22 cellular contexts compared by ENCODE assay signal in genomic region chr4:186729856-186730255, GRCh38. TPM values are rescaled to one million over a fixed set of nuclear protein-coding genes. Genes with fewer than 3 reads are reported as not detected.
DNase-seq lines count a peak whose midpoint lies in the region; ATAC-seq, FAIRE-seq and TF ChIP-seq lines count a peak whose summit lies in the region.
"Had no signal": no experiment of that assay in that cellular context is flagged by ENCODE, and none has a peak within 500 bp of the region (broad histone marks: within the 10 kb centered on the region; RNA-seq: fewer than 3 reads in every experiment).

No MANE protein-coding gene starts in this region.

- TF ChIP-seq POLR2A in A549 (IDR thresholded peaks at IDR 0.05; ENCODE audit: low read length), result no peak

- ATAC-seq in A549 (no peak), PC-3 (no peak), RWPE2 (ENCODE audit: low read depth) (no peak)

- peaks cover 42% of the 10 kb centered on the region for H3K27me3 Mint-ChIP-seq in endodermal cell (ENCODE audit: insufficient read depth)

- no peaks in the 10 kb centered on the region for H3K36me3 ChIP-seq in PC-3 (ENCODE audit: low read depth, low read length)
- 0 out of 2 replicates have a peak, but pooled peaks cover 3% of the 10 kb centered on the region for H3K36me3 ChIP-seq in RWPE2 (ENCODE audit: low read depth)
- peaks cover 0 to 3% of the 10 kb centered on the region in 2 experiments for H3K36me3 ChIP-seq in keratinocyte (ENCODE audit: control insufficient read depth in 2 of 2, extremely low read depth in 1 of 2, insufficient read depth in 2 of 2, low read length in 2 of 2)
- no peaks in the 10 kb centered on the region for H3K36me3 ChIP-seq in endodermal cell (ENCODE audit: control insufficient read depth, insufficient read depth, low read length)
- H3K36me3 ChIP-seq: BE2C, HAP-1 had no signal

- no peak overlapping the region for H3K9ac ChIP-seq in PC-3 (ENCODE audit: low read length)
- no peak overlapping the region for H3K9ac ChIP-seq in keratinocyte (ENCODE audit: control insufficient read depth, extremely low read depth, insufficient read depth, low read length)
- no peak overlapping the region for H3K9ac ChIP-seq in endodermal cell (ENCODE audit: extremely low read depth, low read length, poor library complexity, severe bottlenecking)
- H3K9ac ChIP-seq: GM23248 had no signal

- H3K4me1 Mint-ChIP-seq in endodermal cell, result peaks cover 31% of the 10 kb centered on the region

- H3K4me2 ChIP-seq in A549 (peak overlapping the region; percentile 89; the same call in 1 of the 3 replicates), PC-3 (ENCODE audit: low read length) (no peak overlapping the region), keratinocyte (ENCODE audit: control insufficient read depth, extremely low read depth, insufficient read depth, low read depth, low read length) (peak overlapping the region; percentile 92)

- TF ChIP-seq RAD21 in A549 (conservative IDR thresholded peaks at IDR 0.05 in 1 of 2, IDR thresholded peaks at IDR 0.05 in 1 of 2), result no peak

- no peak overlapping the region for H3K4me3 ChIP-seq in A549
- no peak overlapping the region for H3K4me3 ChIP-seq in PC-3 (ENCODE audit: low read length)
- no peak overlapping the region for H3K4me3 ChIP-seq in RWPE2 (ENCODE audit: severe bottlenecking)
- no peak overlapping the region for H3K4me3 ChIP-seq in keratinocyte (ENCODE audit: control insufficient read depth in 2 of 3, extremely low read depth in 1 of 3, insufficient read depth in 2 of 3, low read depth in 1 of 3, low read length in 3 of 3)
- no peak overlapping the region for H3K4me3 ChIP-seq in endodermal cell (ENCODE audit: low read length)
- H3K4me3 ChIP-seq: GM23248, HAP-1 had no signal

- FAIRE-seq in A549 (lab: Jason Lieb, UNC), result no peak
- FAIRE-seq in keratinocyte (lab: Jason Lieb, UNC), result no peak
- FAIRE-seq: D721Med, G401.6, GM12891, HTR-8/SVneo had no signal

- no peaks in the 10 kb centered on the region for H3K27me3 ChIP-seq in PC-3 (ENCODE audit: low read length)
- no peaks in the 10 kb centered on the region for H3K27me3 ChIP-seq in RWPE2 (ENCODE audit: insufficient read depth, poor library complexity, severe bottlenecking)
- H3K27me3 ChIP-seq in keratinocyte (ENCODE audit: control insufficient read depth, extremely low read depth, insufficient read depth, low read length), result no peaks in the 10 kb centered on the region
- H3K27me3 ChIP-seq in endodermal cell (ENCODE audit: control insufficient read depth, insufficient read depth, low read length, poor library complexity, severe bottlenecking), result no peaks in the 10 kb centered on the region

- H3K36me3 Mint-ChIP-seq in endodermal cell (ENCODE audit: low read depth), result no peaks in the 10 kb centered on the region

- no TSS peak for BruUV-seq in PC-3 (replicated peaks; lab: Mats Ljungman, UMichigan)

- DNase-seq in A549 (ENCODE audit: low read depth in 1 of 2, low spot score in 1 of 2) (no peak), PC-3 (peak; percentile 4), RWPE2 (ENCODE audit: low spot score) (no peak), keratinocyte (ENCODE audit: low read depth, low spot score) (no peak), NCI-H774 (lab: John Stamatoyannopoulos, UW) (no peak), NCI-H1694 treated with DMSO at 0.1 percent for 48 hours (lab: John Stamatoyannopoulos, UW) (no peak), mesenteric fat pad (ENCODE audit: low spot score) (no peak), endodermal cell (no peak)
- DNase-seq: 8988T; BE2C; C1 segment of cervical spinal cord; Caco-2; CD4-positive, CD25-positive, alpha-beta regulatory T cell; CD8-positive, alpha-beta memory T cell; GM23248; IMR-90 had no signal

- no peak overlapping the region for H3K27ac Mint-ChIP-seq in endodermal cell
- H3K27ac Mint-ChIP-seq: CD4-positive, CD25-positive, alpha-beta regulatory T cell; CD8-positive, alpha-beta memory T cell had no signal

- peaks cover 15% of the 10 kb centered on the region for H3K79me2 ChIP-seq in PC-3 (ENCODE audit: low read length)
- H3K79me2 ChIP-seq in keratinocyte (ENCODE audit: control insufficient read depth, insufficient read depth, low read length), result peaks cover 26% of the 10 kb centered on the region

- peak overlapping the region; percentile 89 to 100; a peak in 4 of 6 replicates for H3K27ac ChIP-seq in A549
- peak overlapping the region; percentile 90 for H3K27ac ChIP-seq in PC-3 (ENCODE audit: low read length)
- H3K27ac ChIP-seq in RWPE2 (ENCODE audit: poor library complexity, severe bottlenecking), result peak overlapping the region; percentile 98
- peak overlapping the region; percentile 89 for H3K27ac ChIP-seq in keratinocyte (ENCODE audit: control insufficient read depth, insufficient read depth, low read length)
- no peak overlapping the region for H3K27ac ChIP-seq in endodermal cell (ENCODE audit: low read depth, low read length)
- H3K27ac ChIP-seq: HL-60 had no signal

- TF ChIP-seq CTCF in A549 (IDR thresholded peaks at IDR 0.05) (no peak), PC-3 (conservative IDR thresholded peaks at IDR 0.05; ENCODE audit: low read depth, low read length) (no peak), RWPE2 (IDR thresholded peaks at IDR 0.05; ENCODE audit: poor library complexity, severe bottlenecking) (no peak), keratinocyte (optimal IDR thresholded peaks at IDR 0.05 in 1 of 3, IDR thresholded peaks at IDR 0.05 in 1 of 3, conservative IDR thresholded peaks at IDR 0.05 in 1 of 3; ENCODE audit: extremely low read depth in 1 of 3, insufficient read depth in 2 of 3, low read length in 3 of 3) (no peak), endodermal cell (conservative IDR thresholded peaks at IDR 0.05) (no peak)

- H3K4me1 ChIP-seq in A549 (peaks cover 32% of the 10 kb centered on the region), PC-3 (ENCODE audit: insufficient read depth, low read length) (peaks cover 29% of the 10 kb centered on the region), RWPE2 (ENCODE audit: insufficient read depth, poor library complexity, severe bottlenecking) (peaks cover 22% of the 10 kb centered on the region), keratinocyte (ENCODE audit: control insufficient read depth, extremely low read depth, insufficient read depth, low read length) (peaks cover 37% of the 10 kb centered on the region), endodermal cell (ENCODE audit: control insufficient read depth, insufficient read depth, low read length) (peaks cover 11% of the 10 kb centered on the region)
- H3K4me1 ChIP-seq: BE2C had no signal

- H3K4me3 Mint-ChIP-seq in endodermal cell, result no peak overlapping the region
- H3K4me3 Mint-ChIP-seq: CD4-positive, CD25-positive, alpha-beta regulatory T cell; CD8-positive, alpha-beta memory T cell had no signal

- H3K9me3 ChIP-seq in A549, result no peaks in the 10 kb centered on the region
- no peaks in the 10 kb centered on the region for H3K9me3 ChIP-seq in PC-3 (ENCODE audit: low read length)
- no peaks in the 10 kb centered on the region for H3K9me3 ChIP-seq in RWPE2 (ENCODE audit: severe bottlenecking)
- no peaks in the 10 kb centered on the region for H3K9me3 ChIP-seq in keratinocyte (ENCODE audit: control insufficient read depth, low read depth, low read length)
- no peaks in the 10 kb centered on the region for H3K9me3 ChIP-seq in endodermal cell (ENCODE audit: control insufficient read depth, low read length)
- H3K9me3 ChIP-seq: BE2C, Caco-2, HAP-1 had no signal

- dilution Hi-C loops in keratinocyte (cut with MboI; ENCODE audit: extremely low pct_ligation_motif_present, low sequenced_read_pairs), result no loop called here

- 67% methylated on average over 1 of the region's 1 CpG for WGBS in A549 (ENCODE audit: missing lambda C conversion rate)
- no CpG with 5 or more reads among the region's 1 CpG for WGBS in endodermal cell (ENCODE audit: insufficient coverage in 1 of 2, insufficient read length in 1 of 2), 2 experiments

- no peak for TF ChIP-seq EP300 in A549 (IDR thresholded peaks at IDR 0.05)

- H3K9me2 ChIP-seq in PC-3 (replicated peaks; ENCODE audit: low read length), result no peaks in the 10 kb centered on the region

- H3K9me1 ChIP-seq in keratinocyte (ENCODE audit: control insufficient read depth, extremely low read depth, insufficient read depth, low read length), result no peaks in the 10 kb centered on the region

- H2AFZ ChIP-seq in PC-3 (ENCODE audit: low read length), result no peak overlapping the region
- no peak overlapping the region for H2AFZ ChIP-seq in keratinocyte (ENCODE audit: control insufficient read depth, low read length)
- H2AFZ ChIP-seq: GM23248 had no signal

- intact Hi-C loops in PC-3 (cut with micrococcal nuclease), result loop anchor here (1.0 to 10.0 kb wide), 10 partner anchors 51 to 877 kb away; no protein-coding TSS in a partner anchor

- no peaks in the 10 kb centered on the region for H4K20me1 ChIP-seq in PC-3 (ENCODE audit: low read length)
- H4K20me1 ChIP-seq in keratinocyte (ENCODE audit: control insufficient read depth, extremely low read depth, insufficient read depth, low read length), result no peaks in the 10 kb centered on the region

- no peaks in the 10 kb centered on the region for H3K9me3 Mint-ChIP-seq in endodermal cell

- POLR2A ChIA-PET in A549 (lab: Yijun Ruan, JAX) (no interaction called here), PC-3 (lab: Charles Lee; ENCODE audit: unreplicated experiment) (no interaction called here)

- CTCF ChIA-PET in A549 (lab: Yijun Ruan, JAX) (interaction anchor here (0.6 to 0.7 kb wide), 3 partner anchors 169 to 884 kb away, joined by 3 read pairs; no protein-coding TSS in a partner anchor), PC-3 (lab: Charles Lee) (no interaction called here)

- H3F3A ChIP-seq in PC-3 (ENCODE audit: low read length, unreplicated experiment), result no peaks in the 10 kb centered on the region

TF ChIP-seq in A549, 52 proteins besides CTCF, POLR2A, EP300 and RAD21 (continues in another document):
- TF ChIP-seq HEYL (CRISPR knock-in tag; IDR thresholded peaks at IDR 0.05), result no peak
- TF ChIP-seq JUNB (IDR thresholded peaks at IDR 0.05), result no peak
- TF ChIP-seq GATA3 (IDR thresholded peaks at IDR 0.05; ENCODE audit: borderline replicate concordance), result no peak

RNA-seq across cellular contexts. Expression of gene FAT1, which starts 6.2 kb away (rescaled TPM):
- polyA plus RNA-seq in A549 (2011; rRNA removed), result 177 and 225 TPM in 2 replicates
- 57.1 and 63.7 TPM in 2 replicates for polyA plus RNA-seq in A549 (2012; cell fraction: cytosol; rRNA removed)
- 201 and 278 TPM in 2 replicates for polyA plus RNA-seq in A549 (2012; cell fraction: nucleus; rRNA removed)
- 62.2 to 68.5 TPM (median 62.8 TPM) in 3 replicates for polyA plus RNA-seq in A549 (2017; fragmentation: RNase III; extraction: RNeasy Plus Mini Kit Qiagen cat#74134 plus additional on column Dnase treatment)
- 1,227 and 1,657 TPM in 2 replicates for polyA minus RNA-seq in A549 (2011; rRNA and poly(A)+ RNA removed)
- 91.1 and 92.4 TPM in 2 replicates for total RNA-seq in PC-3 (2014; rRNA removed)
- 329 to 470 TPM (median 330 TPM) in 3 replicates for polyA plus RNA-seq in keratinocyte
- 211 TPM for polyA plus RNA-seq in keratinocyte (2011; ENCODE audit: low read depth)
- 72.0 and 90.4 TPM in 2 replicates for polyA plus RNA-seq in keratinocyte (2011; cell fraction: cytosol; rRNA removed)
- 1,599 and 1,663 TPM in 2 replicates for polyA plus RNA-seq in keratinocyte (2011; cell fraction: nucleus; rRNA removed)
- 206 and 254 TPM in 2 replicates for polyA plus RNA-seq in keratinocyte (2012; ENCODE audit: low replicate concordance)
- 2,564 to 2,839 TPM (median 2,810 TPM) in 3 replicates for polyA minus RNA-seq in keratinocyte
- polyA minus RNA-seq in keratinocyte (2011; cell fraction: cytosol; rRNA and poly(A)+ RNA removed), result 488 TPM
- 3,580 and 4,840 TPM in 2 replicates for polyA minus RNA-seq in keratinocyte (2011; cell fraction: nucleus; rRNA and poly(A)+ RNA removed)
- total RNA-seq in mesenteric fat pad, result 50.3 TPM
- total RNA-seq in endodermal cell, result 10 to 100 TPM; 66.6 to 77.8 TPM
- polyA plus RNA-seq in endodermal cell (2013, experiment 1 of 2), result 68.7 TPM
- polyA plus RNA-seq in endodermal cell (2013, experiment 2 of 2), result 67.9 TPM
- total RNA-seq: CD4-positive, CD25-positive, alpha-beta regulatory T cell; CD8-positive, alpha-beta memory T cell had no signal
- polyA plus RNA-seq: CD8-positive, alpha-beta memory T cell had no signal
